ENCODE assay signal across 8 cellular contexts in the genomic region with DNA sequence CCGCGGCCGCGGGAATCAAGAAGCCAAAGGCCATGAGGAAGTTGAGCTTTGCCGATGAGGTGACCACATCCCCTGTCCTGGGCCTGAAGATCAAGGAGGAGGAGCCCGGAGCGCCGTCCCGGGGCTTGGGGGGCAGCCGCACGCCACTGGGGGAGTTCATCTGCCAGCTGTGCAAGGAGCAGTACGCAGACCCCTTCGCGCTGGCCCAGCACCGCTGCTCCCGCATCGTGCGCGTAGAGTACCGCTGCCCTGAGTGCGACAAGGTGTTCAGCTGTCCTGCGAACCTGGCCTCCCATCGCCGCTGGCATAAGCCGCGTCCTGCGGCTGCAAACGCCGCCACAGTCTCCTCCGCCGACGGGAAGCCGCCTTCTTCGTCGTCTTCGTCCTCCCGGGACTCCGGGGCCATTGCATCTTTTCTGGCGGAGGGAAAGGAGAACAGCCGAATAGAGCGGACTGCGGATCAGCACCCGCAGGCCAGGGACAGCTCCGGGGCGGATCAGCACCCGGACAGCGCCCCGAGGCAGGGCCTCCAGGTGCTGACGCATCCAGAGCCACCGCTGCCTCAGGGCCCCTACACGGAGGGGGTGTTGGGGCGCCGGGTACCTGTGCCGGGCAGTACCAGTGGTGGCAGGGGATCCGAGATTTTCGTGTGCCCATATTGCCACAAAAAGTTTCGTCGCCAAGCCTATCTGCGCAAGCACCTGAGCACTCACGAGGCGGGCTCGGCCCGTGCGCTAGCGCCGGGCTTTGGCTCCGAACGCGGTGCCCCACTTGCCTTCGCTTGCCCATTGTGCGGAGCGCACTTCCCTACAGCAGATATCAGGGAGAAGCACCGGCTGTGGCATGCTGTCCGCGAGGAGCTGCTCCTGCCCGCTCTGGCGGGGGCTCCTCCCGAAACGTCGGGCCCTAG. TPM values are rescaled to one million over a fixed set of nuclear protein-coding genes. Genes with fewer than 3 reads are reported as not detected.
DNase-seq lines count a peak whose midpoint lies in the region; ATAC-seq and TF ChIP-seq lines count a peak whose summit lies in the region.

No MANE protein-coding gene starts in this region.

- peak; percentile 44 to 66 for DNase-seq in NCI-H524 (lab: John Stamatoyannopoulos, UW)
- no peak for DNase-seq in NCI-H524 treated with DMSO at 0.1 percent for 48 hours (lab: John Stamatoyannopoulos, UW)
- DNase-seq in NOMO-1 treated with DMSO at 0.1 percent for 48 hours (lab: John Stamatoyannopoulos, UW; ENCODE audit: unreplicated experiment), result peak; percentile 52
- peak; percentile 76 to 80 for DNase-seq in activated T-cell treated with anti-CD3 and anti-CD28 coated beads, Interleukin-2, amount 50 U/mL, for 72 hours
- DNase-seq in esophagus squamous epithelium (lab: John Stamatoyannopoulos, UW), result no peak
- DNase-seq in testis, result peak; percentile 74

- no peak overlapping the region for H3K27ac Mint-ChIP-seq in activated T-cell treated with anti-CD3 and anti-CD28 coated beads, Interleukin-2, amount 50 U/mL, for 72 hours
- no peak overlapping the region for H3K27ac Mint-ChIP-seq in nephron

- H3K4me1 Mint-ChIP-seq in activated T-cell treated with anti-CD3 and anti-CD28 coated beads, Interleukin-2, amount 50 U/mL, for 72 hours (ENCODE audit: low read depth), result peaks cover 12% of the 10 kb centered on the region
- H3K4me1 Mint-ChIP-seq in nephron, result peaks cover 9% of the 10 kb centered on the region

- H3K9me3 ChIP-seq in esophagus squamous epithelium, result no peaks in the 10 kb centered on the region
- H3K9me3 ChIP-seq in testis, result no peaks in the 10 kb centered on the region

- H3K4me3 ChIP-seq in esophagus squamous epithelium (peak overlapping the region; percentile 41 to 77 (median 56)), testis (peak overlapping the region; percentile 55 to 64)

- H3K27ac ChIP-seq in esophagus squamous epithelium, result no peak overlapping the region
- H3K27ac ChIP-seq in testis, result no peak overlapping the region

- peaks cover 26 to 33% (median 27%) of the 10 kb centered on the region in 3 donors for H3K4me1 ChIP-seq in esophagus squamous epithelium
- peaks cover 17% of the 10 kb centered on the region for H3K4me1 ChIP-seq in testis

- peak; percentile 70 for ATAC-seq in HG02973 (IDR thresholded peaks at IDR 0.05; ENCODE audit: unreplicated experiment)
- ATAC-seq in activated T-cell treated with anti-CD3 and anti-CD28 coated beads, Interleukin-2, amount 50 U/mL, for 72 hours (replicated peaks in 1 of 2), result peak; percentile 79 to 84

- TF ChIP-seq CTCF in esophagus squamous epithelium (IDR thresholded peaks at IDR 0.05) (no peak), nephron (IDR thresholded peaks at IDR 0.05; ENCODE audit: unreplicated experiment in 3 of 3) (no peak), testis (IDR thresholded peaks at IDR 0.05) (no peak)

- peak overlapping the region; percentile 81 to 87 for H3K4me3 Mint-ChIP-seq in activated T-cell treated with anti-CD3 and anti-CD28 coated beads, Interleukin-2, amount 50 U/mL, for 72 hours
- H3K4me3 Mint-ChIP-seq in nephron, result peak overlapping the region; percentile 78 to 86 (median 85)

- TF ChIP-seq POLR2A in esophagus squamous epithelium (IDR thresholded peaks at IDR 0.05) (no peak), testis (IDR thresholded peaks at IDR 0.05) (no peak)

- WGBS in esophagus squamous epithelium, 2 donors, result 7 to 12% methylated on average over 9 to 10 of the region's 80 CpGs
- 2 to 5% methylated on average over 25 to 79 of the region's 80 CpGs for WGBS in testis, 2 donors

- intact Hi-C loops in esophagus squamous epithelium (cut with DNase I) (no loop called here), testis (cut with DNase I; ENCODE audit: low total_unique reads) (no loop called here)

- peaks cover 50% of the 10 kb centered on the region for H3K27me3 Mint-ChIP-seq in activated T-cell treated with anti-CD3 and anti-CD28 coated beads, Interleukin-2, amount 50 U/mL, for 72 hours (ENCODE audit: low read depth)
- peaks cover 74% of the 10 kb centered on the region for H3K27me3 Mint-ChIP-seq in nephron (ENCODE audit: low read depth)

- peaks cover 4 to 66% (median 28%) of the 10 kb centered on the region in 4 donors for H3K27me3 ChIP-seq in esophagus squamous epithelium
- H3K27me3 ChIP-seq in testis, result no peaks in the 10 kb centered on the region

- H3K36me3 ChIP-seq in esophagus squamous epithelium (peaks cover 0 to 21% (median 0%) of the 10 kb centered on the region in 3 donors), testis (ENCODE audit: low read depth, missing control alignments) (no peaks in the 10 kb centered on the region)

- no peaks in the 10 kb centered on the region for H3K36me3 Mint-ChIP-seq in activated T-cell treated with anti-CD3 and anti-CD28 coated beads, Interleukin-2, amount 50 U/mL, for 72 hours (ENCODE audit: insufficient read depth in 2 of 2)
- peaks cover 13% of the 10 kb centered on the region for H3K36me3 Mint-ChIP-seq in nephron (ENCODE audit: low read depth)

- no peaks in the 10 kb centered on the region for H3K9me3 Mint-ChIP-seq in activated T-cell treated with anti-CD3 and anti-CD28 coated beads, Interleukin-2, amount 50 U/mL, for 72 hours
- H3K9me3 Mint-ChIP-seq in nephron, result no peaks in the 10 kb centered on the region

RNA-seq across cellular contexts. Expression of gene INSM2, which starts 1.2 kb away (rescaled TPM):
- under 1 TPM in 1 of 2 donors, not detected in 1; 0.16 TPM for total RNA-seq in activated T-cell treated with anti-CD3 and anti-CD28 coated beads, Interleukin-2, amount 50 U/mL, for 72 hours
- not detected for total RNA-seq in esophagus squamous epithelium
- total RNA-seq in testis, result 1 to 10 TPM; 2.3 to 2.4 TPM
- 0.55 TPM for polyA plus RNA-seq in testis (ENCODE audit: insufficient read depth, low read depth, low replicate concordance)

Comparison
In these comparisons a context has a peak if more than half of its experiments do, and no peak if none do; other contexts are left out.
1. DNase-seq: peak in NCI-H524 (2 of 2), NOMO-1 treated with DMSO at 0.1 percent for 48 hours (single experiment), activated T-cell treated with anti-CD3 and anti-CD28 coated beads, Interleukin-2, amount 50 U/mL, for 72 hours (2 of 2) and testis (single experiment); none in NCI-H524 treated with DMSO at 0.1 percent for 48 hours (single experiment) and esophagus squamous epithelium (single experiment).